25 cellular contexts compared by ENCODE assay signal in genomic region chr20:51158226-51158625, GRCh38.
"Had no signal": no experiment of that assay in that cellular context is flagged by ENCODE, and none has a peak within 500 bp of the region (broad histone marks: within the 10 kb centered on the region; RNA-seq: fewer than 3 reads in every experiment).

No MANE protein-coding gene starts in this region.

- H3K9me3 ChIP-seq: left ventricle myocardium inferior, pancreas, prostate gland, suprapubic skin, thoracic aorta, tibial artery, uterus had no signal

- H3K27ac Mint-ChIP-seq: memory B cell; naive thymus-derived CD8-positive, alpha-beta T cell; nephron; stimulated activated naive CD8-positive, alpha-beta T cell treated with anti-CD3 and anti-CD28 coated beads, Interleukin-15, Interleukin-2, amounts not matched to agents 100 ng/mL and 50 ng/mL, for 24 hours had no signal

- H3K27me3 ChIP-seq: pancreas, uterus had no signal

- H3K4me3 Mint-ChIP-seq: memory B cell; nephron; stimulated activated naive CD8-positive, alpha-beta T cell treated with anti-CD3 and anti-CD28 coated beads, Interleukin-15, Interleukin-2, amounts not matched to agents 100 ng/mL and 50 ng/mL, for 24 hours had no signal

- H3K9me3 Mint-ChIP-seq: naive thymus-derived CD8-positive, alpha-beta T cell; stimulated activated naive CD8-positive, alpha-beta T cell treated with anti-CD3 and anti-CD28 coated beads, Interleukin-15, Interleukin-2, amounts not matched to agents 100 ng/mL and 50 ng/mL, for 24 hours had no signal

- H3K4me3 ChIP-seq: left ventricle myocardium inferior, pancreas, prostate gland, skin epidermis, suprapubic skin, thoracic aorta, tibial artery, uterus had no signal

- H3K36me3 ChIP-seq: left ventricle myocardium inferior, pancreas, prostate gland, suprapubic skin, thoracic aorta, tibial artery, uterus had no signal

- H3K27ac ChIP-seq: left ventricle myocardium inferior, pancreas, prostate gland, skin epidermis, suprapubic skin, thoracic aorta, tibial artery, uterus had no signal

- H3K36me3 Mint-ChIP-seq: memory B cell; naive thymus-derived CD8-positive, alpha-beta T cell had no signal

- ATAC-seq: left colon; naive thymus-derived CD8-positive, alpha-beta T cell; pancreas; right cardiac atrium; sciatic nerve had no signal

- H3K4me1 ChIP-seq: pancreas, prostate gland, suprapubic skin, uterus had no signal

- DNase-seq: hippocampal formation; kidney; left colon; left ventricle myocardium inferior; naive thymus-derived CD8-positive, alpha-beta T cell; pancreas; posterior cingulate gyrus; retina; right cardiac atrium; stimulated activated CD4-positive, alpha-beta T cell treated with anti-CD3 and anti-CD28 coated beads, Interleukin-12 subunit alpha, Interleukin-12 subunit beta, amount 100 ng/mL, for 4 hours; stimulated activated CD4-positive, alpha-beta T cell treated with anti-CD3 and anti-CD28 coated beads, Interleukin-15, amount 100 ng/mL, for 24 hours; stimulated activated CD4-positive, alpha-beta T cell treated with anti-CD3 and anti-CD28 coated beads, Interleukin-2, amount 100 ng/mL, for 24 hours; stimulated activated CD4-positive, alpha-beta T cell treated with anti-CD3 and anti-CD28 coated beads, Interleukin-4, amount 100 ng/mL, for 1 hour; stimulated activated naive CD4-positive, alpha-beta T cell; tibial artery; trophoblast cell; uterus had no signal
